ENCODE assay signal across 1 cellular context in the genomic region with DNA sequence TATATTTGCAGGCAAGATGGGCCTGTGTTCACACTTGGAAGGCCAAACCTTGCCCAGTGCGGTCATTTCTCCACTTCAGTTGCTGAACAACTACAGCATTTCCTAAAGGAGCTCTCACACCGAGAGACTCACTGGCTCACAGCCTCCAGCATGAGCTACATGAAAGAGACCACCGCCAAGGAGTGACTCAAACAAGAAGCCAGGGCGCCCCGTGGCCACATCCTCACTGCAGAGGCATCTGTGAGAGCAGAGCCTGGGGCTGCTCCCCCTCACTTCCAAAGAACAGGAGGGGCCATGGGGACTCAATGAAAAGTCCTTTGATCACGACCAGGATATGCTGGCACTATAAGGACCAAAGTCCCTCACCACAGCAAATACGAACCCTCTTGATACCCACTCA.
TF ChIP-seq lines count a peak whose summit lies in the region.

No MANE protein-coding gene starts in this region.

TF ChIP-seq in HepG2, 621 proteins besides CTCF, POLR2A, EP300 and RAD21 (continued from another document):
- TF ChIP-seq, protein P1, sequence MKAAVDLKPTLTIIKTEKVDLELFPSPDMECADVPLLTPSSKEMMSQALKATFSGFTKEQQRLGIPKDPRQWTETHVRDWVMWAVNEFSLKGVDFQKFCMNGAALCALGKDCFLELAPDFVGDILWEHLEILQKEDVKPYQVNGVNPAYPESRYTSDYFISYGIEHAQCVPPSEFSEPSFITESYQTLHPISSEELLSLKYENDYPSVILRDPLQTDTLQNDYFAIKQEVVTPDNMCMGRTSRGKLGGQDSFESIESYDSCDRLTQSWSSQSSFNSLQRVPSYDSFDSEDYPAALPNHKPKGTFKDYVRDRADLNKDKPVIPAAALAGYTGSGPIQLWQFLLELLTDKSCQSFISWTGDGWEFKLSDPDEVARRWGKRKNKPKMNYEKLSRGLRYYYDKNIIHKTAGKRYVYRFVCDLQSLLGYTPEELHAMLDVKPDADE (CRISPR knock-in tag; IDR thresholded peaks at IDR 0.05), result no peak
- TF ChIP-seq GATAD1 (CRISPR knock-in tag; IDR thresholded peaks at IDR 0.05) (no peak), ZIK1 (CRISPR knock-in tag; IDR thresholded peaks at IDR 0.05; ENCODE audit: borderline replicate concordance, low read depth) (no peak), NCOA5 (CRISPR knock-in tag; IDR thresholded peaks at IDR 0.05) (no peak), POLR2AphosphoS2 (IDR thresholded peaks at IDR 0.05; ENCODE audit: low read depth, low read length) (no peak), HES4 (CRISPR knock-in tag; IDR thresholded peaks at IDR 0.05; ENCODE audit: borderline replicate concordance) (no peak), NR2C2 (CRISPR knock-in tag; IDR thresholded peaks at IDR 0.05; ENCODE audit: borderline replicate concordance) (no peak)
- TF ChIP-seq, protein P2, sequence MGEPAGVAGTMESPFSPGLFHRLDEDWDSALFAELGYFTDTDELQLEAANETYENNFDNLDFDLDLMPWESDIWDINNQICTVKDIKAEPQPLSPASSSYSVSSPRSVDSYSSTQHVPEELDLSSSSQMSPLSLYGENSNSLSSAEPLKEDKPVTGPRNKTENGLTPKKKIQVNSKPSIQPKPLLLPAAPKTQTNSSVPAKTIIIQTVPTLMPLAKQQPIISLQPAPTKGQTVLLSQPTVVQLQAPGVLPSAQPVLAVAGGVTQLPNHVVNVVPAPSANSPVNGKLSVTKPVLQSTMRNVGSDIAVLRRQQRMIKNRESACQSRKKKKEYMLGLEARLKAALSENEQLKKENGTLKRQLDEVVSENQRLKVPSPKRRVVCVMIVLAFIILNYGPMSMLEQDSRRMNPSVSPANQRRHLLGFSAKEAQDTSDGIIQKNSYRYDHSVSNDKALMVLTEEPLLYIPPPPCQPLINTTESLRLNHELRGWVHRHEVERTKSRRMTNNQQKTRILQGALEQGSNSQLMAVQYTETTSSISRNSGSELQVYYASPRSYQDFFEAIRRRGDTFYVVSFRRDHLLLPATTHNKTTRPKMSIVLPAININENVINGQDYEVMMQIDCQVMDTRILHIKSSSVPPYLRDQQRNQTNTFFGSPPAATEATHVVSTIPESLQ (CRISPR knock-in tag; conservative IDR thresholded peaks at IDR 0.05), result no peak
- TF ChIP-seq, protein P3, sequence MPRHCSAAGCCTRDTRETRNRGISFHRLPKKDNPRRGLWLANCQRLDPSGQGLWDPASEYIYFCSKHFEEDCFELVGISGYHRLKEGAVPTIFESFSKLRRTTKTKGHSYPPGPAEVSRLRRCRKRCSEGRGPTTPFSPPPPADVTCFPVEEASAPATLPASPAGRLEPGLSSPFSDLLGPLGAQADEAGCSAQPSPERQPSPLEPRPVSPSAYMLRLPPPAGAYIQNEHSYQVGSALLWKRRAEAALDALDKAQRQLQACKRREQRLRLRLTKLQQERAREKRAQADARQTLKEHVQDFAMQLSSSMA (CRISPR knock-in tag; IDR thresholded peaks at IDR 0.05), result no peak
- TF ChIP-seq, protein P4, sequence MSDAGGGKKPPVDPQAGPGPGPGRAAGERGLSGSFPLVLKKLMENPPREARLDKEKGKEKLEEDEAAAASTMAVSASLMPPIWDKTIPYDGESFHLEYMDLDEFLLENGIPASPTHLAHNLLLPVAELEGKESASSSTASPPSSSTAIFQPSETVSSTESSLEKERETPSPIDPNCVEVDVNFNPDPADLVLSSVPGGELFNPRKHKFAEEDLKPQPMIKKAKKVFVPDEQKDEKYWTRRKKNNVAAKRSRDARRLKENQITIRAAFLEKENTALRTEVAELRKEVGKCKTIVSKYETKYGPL (CRISPR knock-in tag; IDR thresholded peaks at IDR 0.05), result no peak
- TF ChIP-seq, protein P5, sequence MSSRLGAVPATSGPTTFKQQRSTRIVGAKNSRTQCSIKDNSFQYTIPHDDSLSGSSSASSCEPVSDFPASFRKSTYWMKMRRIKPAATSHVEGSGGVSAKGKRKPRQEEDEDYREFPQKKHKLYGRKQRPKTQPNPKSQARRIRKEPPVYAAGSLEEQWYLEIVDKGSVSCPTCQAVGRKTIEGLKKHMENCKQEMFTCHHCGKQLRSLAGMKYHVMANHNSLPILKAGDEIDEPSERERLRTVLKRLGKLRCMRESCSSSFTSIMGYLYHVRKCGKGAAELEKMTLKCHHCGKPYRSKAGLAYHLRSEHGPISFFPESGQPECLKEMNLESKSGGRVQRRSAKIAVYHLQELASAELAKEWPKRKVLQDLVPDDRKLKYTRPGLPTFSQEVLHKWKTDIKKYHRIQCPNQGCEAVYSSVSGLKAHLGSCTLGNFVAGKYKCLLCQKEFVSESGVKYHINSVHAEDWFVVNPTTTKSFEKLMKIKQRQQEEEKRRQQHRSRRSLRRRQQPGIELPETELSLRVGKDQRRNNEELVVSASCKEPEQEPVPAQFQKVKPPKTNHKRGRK (CRISPR knock-in tag; IDR thresholded peaks at IDR 0.05), result no peak
